ENCODE assay signal across 12 cellular contexts in the genomic region with DNA sequence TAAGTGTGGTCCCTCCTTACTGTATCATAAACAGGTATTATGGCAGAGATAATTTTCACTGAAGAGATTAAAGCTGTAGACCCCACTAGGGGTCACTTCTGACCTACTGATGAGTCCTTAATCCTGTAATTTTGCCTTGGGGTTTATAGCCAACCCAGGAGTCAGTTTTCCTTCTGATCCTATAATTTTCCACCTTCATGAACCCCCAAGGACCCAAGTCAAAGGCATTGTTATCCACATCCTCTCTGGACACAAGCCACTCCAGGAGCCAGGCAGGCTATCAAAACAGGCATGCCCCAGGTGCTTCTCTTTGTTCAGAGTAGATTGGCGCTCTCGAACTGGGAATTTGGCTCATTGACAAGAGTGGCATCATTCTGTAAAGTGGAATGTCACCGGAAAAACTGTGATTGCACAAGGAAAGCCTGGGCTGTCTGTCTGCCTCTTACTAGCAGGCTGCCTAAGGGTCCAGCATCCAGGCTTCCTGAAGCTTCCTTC.
DNase-seq lines count a peak whose midpoint lies in the region.
"Had no signal": no experiment of that assay in that cellular context is flagged by ENCODE, and none has a peak within 500 bp of the region (broad histone marks: within the 10 kb centered on the region; RNA-seq: fewer than 3 reads in every experiment).

No MANE protein-coding gene starts in this region.

- H3K4me1 Mint-ChIP-seq in activated CD4-positive, alpha-beta memory T cell treated with anti-CD3 and anti-CD28 coated beads, Interleukin-2, amount 10 ng/mL, durations not matched to agents 7 days and 5 days, result no peaks in the 10 kb centered on the region
- H3K4me1 Mint-ChIP-seq: activated naive CD4-positive, alpha-beta T cell treated with anti-CD3 and anti-CD28 coated beads, Interleukin-2, amount 10 ng/mL, durations not matched to agents 7 days and 5 days had no signal

- H3K27me3 Mint-ChIP-seq in activated CD4-positive, alpha-beta memory T cell treated with anti-CD3 and anti-CD28 coated beads, Interleukin-2, amount 10 ng/mL, durations not matched to agents 7 days and 5 days, result no peaks in the 10 kb centered on the region
- H3K27me3 Mint-ChIP-seq: activated naive CD4-positive, alpha-beta T cell treated with anti-CD3 and anti-CD28 coated beads, Interleukin-2, amount 10 ng/mL, durations not matched to agents 7 days and 5 days had no signal

- POLR2A ChIA-PET in activated CD4-positive, alpha-beta memory T cell treated with anti-CD3 and anti-CD28 coated beads, Interleukin-2, amount 10 ng/mL, durations not matched to agents 7 days and 5 days (lab: Charles Lee), result no interaction called here

- peak; percentile 88 for DNase-seq in DMS53 (lab: John Stamatoyannopoulos, UW)
- peak; percentile 71 for DNase-seq in NCI-H2029 (lab: John Stamatoyannopoulos, UW)
- DNase-seq in SHP77 treated with DMSO at 0.1 percent for 48 hours (lab: John Stamatoyannopoulos, UW), result peak; percentile 90
- peak; percentile 27 for DNase-seq in iPS-NIHi7 (ENCODE audit: extremely low spot score)
- no peak for DNase-seq in activated CD4-positive, alpha-beta memory T cell treated with anti-CD3 and anti-CD28 coated beads, Interleukin-2, amount 10 ng/mL, durations not matched to agents 7 days and 5 days
- no peak for DNase-seq in COLO829 (ENCODE audit: low spot score)
- DNase-seq in activated T-cell treated with anti-CD3 and anti-CD28 coated beads for 4 hours, result no peak
- no peak for DNase-seq in nucleus accumbens (lab: John Stamatoyannopoulos, UW)
- DNase-seq: activated CD4-positive, alpha-beta T cell treated with anti-CD3 and anti-CD28 coated beads, Interleukin-2, amount 50 U/mL, for 4 hours; activated naive CD4-positive, alpha-beta T cell treated with anti-CD3 and anti-CD28 coated beads, Interleukin-2, amount 10 ng/mL, durations not matched to agents 7 days and 5 days; NCI-H1694 treated with DMSO at 0.1 percent for 48 hours; trophoblast cell had no signal

- H3K4me3 Mint-ChIP-seq in activated CD4-positive, alpha-beta memory T cell treated with anti-CD3 and anti-CD28 coated beads, Interleukin-2, amount 10 ng/mL, durations not matched to agents 7 days and 5 days, result no peak overlapping the region
- H3K4me3 Mint-ChIP-seq: activated naive CD4-positive, alpha-beta T cell treated with anti-CD3 and anti-CD28 coated beads, Interleukin-2, amount 10 ng/mL, durations not matched to agents 7 days and 5 days had no signal

- no peak overlapping the region for H3K27ac Mint-ChIP-seq in activated CD4-positive, alpha-beta memory T cell treated with anti-CD3 and anti-CD28 coated beads, Interleukin-2, amount 10 ng/mL, durations not matched to agents 7 days and 5 days
- H3K27ac Mint-ChIP-seq: activated naive CD4-positive, alpha-beta T cell treated with anti-CD3 and anti-CD28 coated beads, Interleukin-2, amount 10 ng/mL, durations not matched to agents 7 days and 5 days had no signal

- peaks cover 8% of the 10 kb centered on the region for H3K9me3 Mint-ChIP-seq in activated CD4-positive, alpha-beta memory T cell treated with anti-CD3 and anti-CD28 coated beads, Interleukin-2, amount 10 ng/mL, durations not matched to agents 7 days and 5 days

- CTCF ChIA-PET in activated CD4-positive, alpha-beta memory T cell treated with anti-CD3 and anti-CD28 coated beads, Interleukin-2, amount 10 ng/mL, durations not matched to agents 7 days and 5 days (lab: Charles Lee), result no interaction called here

- H3K36me3 Mint-ChIP-seq in activated CD4-positive, alpha-beta memory T cell treated with anti-CD3 and anti-CD28 coated beads, Interleukin-2, amount 10 ng/mL, durations not matched to agents 7 days and 5 days (ENCODE audit: low read depth), result no peaks in the 10 kb centered on the region
- H3K36me3 Mint-ChIP-seq: activated naive CD4-positive, alpha-beta T cell treated with anti-CD3 and anti-CD28 coated beads, Interleukin-2, amount 10 ng/mL, durations not matched to agents 7 days and 5 days had no signal

Comparison
In these comparisons a context has a peak if more than half of its experiments do, and no peak if none do; other contexts are left out.
1. DNase-seq: peak in DMS53 (single experiment), NCI-H2029 (single experiment), SHP77 treated with DMSO at 0.1 percent for 48 hours (single experiment) and iPS-NIHi7 (single experiment); none in activated CD4-positive, alpha-beta memory T cell treated with anti-CD3 and anti-CD28 coated beads, Interleukin-2, amount 10 ng/mL, durations not matched to agents 7 days and 5 days (single experiment), COLO829 (single experiment), activated T-cell treated with anti-CD3 and anti-CD28 coated beads for 4 hours (single experiment) and nucleus accumbens (0 of 56).